11 cellular contexts compared by ENCODE assay signal in genomic region chr10:110151467-110151866, GRCh38. TPM values are rescaled to one million over a fixed set of nuclear protein-coding genes. Genes with fewer than 3 reads are reported as not detected.
A peak's percentile ranks its signal among the peaks of the same experiment; 100 is the strongest.
DNase-seq lines count a peak whose midpoint lies in the region; FAIRE-seq and TF ChIP-seq lines count a peak whose summit lies in the region.
"Had no signal": no experiment of that assay in that cellular context is flagged by ENCODE, and none has a peak within 500 bp of the region (broad histone marks: within the 10 kb centered on the region; RNA-seq: fewer than 3 reads in every experiment).

No MANE protein-coding gene starts in this region.

- peaks cover 15% of the 10 kb centered on the region for H3K27me3 Mint-ChIP-seq in nephron progenitor cell (ENCODE audit: low read depth, poor library complexity)

- no peaks in the 10 kb centered on the region for H3K9me3 ChIP-seq in breast epithelium

- no peaks in the 10 kb centered on the region for H3K9me3 Mint-ChIP-seq in nephron progenitor cell
- H3K9me3 Mint-ChIP-seq: IgD-negative memory B cell had no signal

- peak overlapping the region; percentile 88 for H3K27ac Mint-ChIP-seq in nephron progenitor cell
- H3K27ac Mint-ChIP-seq: IgD-negative memory B cell had no signal

- no peak for TF ChIP-seq CTCF in breast epithelium (IDR thresholded peaks at IDR 0.05)
- TF ChIP-seq CTCF in nephron progenitor cell (IDR thresholded peaks at IDR 0.05): no peak

- H3K4me1 Mint-ChIP-seq in nephron progenitor cell: peaks cover 60% of the 10 kb centered on the region

- DNase-seq in DMS79 treated with DMSO at 0.1 percent for 48 hours (lab: John Stamatoyannopoulos, UW) (peak; percentile 80), NCI-H2029 treated with DMSO at 0.1 percent for 48 hours (lab: John Stamatoyannopoulos, UW) (peak; percentile 26), breast epithelium (ENCODE audit: low spot score in 2 of 2) (peak; percentile 63 to 76), nephron progenitor cell (peak; percentile 22), GM12891 (ENCODE audit: insufficient read length, low spot score) (no peak), C1 segment of cervical spinal cord (lab: John Stamatoyannopoulos, UW) (no peak), activated gamma-delta T cell (lab: John Stamatoyannopoulos, UW) (no peak), germinal center (ENCODE audit: low spot score) (no peak)
- DNase-seq: brain microvascular endothelial cell had no signal

- H3K27ac ChIP-seq in breast epithelium: peak overlapping the region in 1 of 2 donors; percentile 45
- H3K27ac ChIP-seq: brain microvascular endothelial cell, SK-N-MC had no signal

- no peaks in the 10 kb centered on the region for H3K36me3 ChIP-seq in breast epithelium
- H3K36me3 ChIP-seq: brain microvascular endothelial cell had no signal

- no peak for FAIRE-seq in GM12891 (lab: Jason Lieb, UNC)

- intact Hi-C loops in breast epithelium (cut with DNase I; ENCODE audit: low total_unique reads): no loop called here

- H3K27me3 ChIP-seq in breast epithelium: no peaks in the 10 kb centered on the region
- H3K27me3 ChIP-seq: brain microvascular endothelial cell had no signal

- no peak overlapping the region for H3K4me3 Mint-ChIP-seq in nephron progenitor cell
- H3K4me3 Mint-ChIP-seq: IgD-negative memory B cell had no signal

- TF ChIP-seq POLR2A in breast epithelium (IDR thresholded peaks at IDR 0.05): no peak
- no peak for TF ChIP-seq POLR2A in GM12891 (IDR thresholded peaks at IDR 0.05; ENCODE audit: low read depth, low read length)

- peak overlapping the region in 1 of 3 donors; percentile 9 for H3K4me3 ChIP-seq in breast epithelium
- H3K4me3 ChIP-seq: SK-N-MC had no signal

- H3K4me1 ChIP-seq in breast epithelium: no peaks in the 10 kb centered on the region

- H3K36me3 Mint-ChIP-seq in nephron progenitor cell (ENCODE audit: low read depth): no peaks in the 10 kb centered on the region
- H3K36me3 Mint-ChIP-seq: IgD-negative memory B cell had no signal

TF ChIP-seq in GM12891, 5 proteins besides CTCF, POLR2A, EP300 and RAD21:
- no peak for TF ChIP-seq SPI1 (IDR thresholded peaks at IDR 0.05; ENCODE audit: low read depth, low read length)

RNA-seq across cellular contexts. Expression of gene MXI1, which starts 55.9 kb away (rescaled TPM):
- total RNA-seq in breast epithelium: 100 to 1,000 TPM in 1 of 3 donors, 10 to 100 TPM in 2; 75.4 to 137 (median 79.5) TPM
- polyA plus RNA-seq in GM12891 (2012; ENCODE audit: low read depth, missing spikeins): 12.5 TPM

Comparison
In these comparisons a context has a peak if more than half of its experiments do, and no peak if none do; other contexts are left out.
1. DNase-seq: peak in DMS79 treated with DMSO at 0.1 percent for 48 hours (single experiment), NCI-H2029 treated with DMSO at 0.1 percent for 48 hours (single experiment), breast epithelium (2 of 2) and nephron progenitor cell (single experiment); none in GM12891 (single experiment), C1 segment of cervical spinal cord (0 of 14), activated gamma-delta T cell (single experiment) and germinal center (single experiment).